Comparison of ENCODE assay signal across 1 cellular context in genomic region chr1:7267493-7267892, GRCh38.
A peak's percentile ranks its signal among the peaks of the same experiment; 100 is the strongest.
TF ChIP-seq lines count a peak whose summit lies in the region.

No MANE protein-coding gene starts in this region.

TF ChIP-seq in HepG2, 621 proteins besides CTCF, POLR2A, EP300 and RAD21:
- TF ChIP-seq FOSL2 (CRISPR knock-in tag; IDR thresholded peaks at IDR 0.05) (peak; percentile 76), TFE3 (CRISPR knock-in tag; IDR thresholded peaks at IDR 0.05) (peak; percentile 36; the same call in 1 of the 2 replicates)
- TF ChIP-seq, protein P1, sequence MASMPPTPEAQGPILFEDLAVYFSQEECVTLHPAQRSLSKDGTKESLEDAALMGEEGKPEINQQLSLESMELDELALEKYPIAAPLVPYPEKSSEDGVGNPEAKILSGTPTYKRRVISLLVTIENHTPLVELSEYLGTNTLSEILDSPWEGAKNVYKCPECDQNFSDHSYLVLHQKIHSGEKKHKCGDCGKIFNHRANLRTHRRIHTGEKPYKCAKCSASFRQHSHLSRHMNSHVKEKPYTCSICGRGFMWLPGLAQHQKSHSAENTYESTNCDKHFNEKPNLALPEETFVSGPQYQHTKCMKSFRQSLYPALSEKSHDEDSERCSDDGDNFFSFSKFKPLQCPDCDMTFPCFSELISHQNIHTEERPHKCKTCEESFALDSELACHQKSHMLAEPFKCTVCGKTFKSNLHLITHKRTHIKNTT (CRISPR knock-in tag; IDR thresholded peaks at IDR 0.05): no peak
TF ChIP-seq in HepG2: peak in this region for 2.
